16 cellular contexts compared by ENCODE assay signal in genomic region chr15:93584021-93584420, GRCh38.
DNase-seq lines count a peak whose midpoint lies in the region; ATAC-seq and TF ChIP-seq lines count a peak whose summit lies in the region.
"Had no signal": no experiment of that assay in that cellular context is flagged by ENCODE, and none has a peak within 500 bp of the region (broad histone marks: within the 10 kb centered on the region; RNA-seq: fewer than 3 reads in every experiment).

No MANE protein-coding gene starts in this region.

- intact Hi-C loops in left ventricle myocardium superior (cut with micrococcal nuclease) (no loop called here), Right ventricle myocardium inferior (cut with DNase I) (no loop called here), colonic mucosa (cut with DNase I) (no loop called here)

- H3K27me3 ChIP-seq in colonic mucosa, result no peaks in the 10 kb centered on the region

- no peaks in the 10 kb centered on the region for H3K9me3 ChIP-seq in colonic mucosa
- H3K9me3 ChIP-seq: HAP-1 had no signal

- peaks cover 20% of the 10 kb centered on the region for H3K9me3 Mint-ChIP-seq in nephron

- DNase-seq in left ventricle myocardium superior (peak; percentile 36), Right ventricle myocardium inferior (ENCODE audit: missing footprints) (no peak), colonic mucosa (peak; percentile 19), CD1c-positive myeloid dendritic cell (ENCODE audit: extremely low spot score) (no peak)
- DNase-seq: C1 segment of cervical spinal cord; CD4-positive, alpha-beta memory T cell; DMS153; DMS79 treated with DMSO at 0.1 percent for 48 hours; EL; HFFc6 had no signal

- H3K36me3 ChIP-seq in colonic mucosa, result no peaks in the 10 kb centered on the region
- H3K36me3 ChIP-seq: HAP-1 had no signal

- H3K4me3 ChIP-seq in colonic mucosa, result no peak overlapping the region
- H3K4me3 ChIP-seq: HAP-1 had no signal

- peak overlapping the region in 2 of 3 experiments; percentile 52 to 54 for H3K27ac Mint-ChIP-seq in nephron
- H3K27ac Mint-ChIP-seq: B cell; CD4-positive, alpha-beta memory T cell; HFFc6 had no signal

- TF ChIP-seq POLR2A in GM18505 (IDR thresholded peaks at IDR 0.05; ENCODE audit: borderline replicate concordance, extremely low read depth, insufficient read depth, insufficient read length), result no peak

- peaks cover 40% of the 10 kb centered on the region for H3K4me1 Mint-ChIP-seq in nephron
- H3K4me1 Mint-ChIP-seq: B cell; CD4-positive, alpha-beta memory T cell had no signal

- no peaks in the 10 kb centered on the region for H3K4me1 ChIP-seq in colonic mucosa
- H3K4me1 ChIP-seq: HAP-1 had no signal

- peaks cover under 1% of the 10 kb centered on the region for H3K27me3 Mint-ChIP-seq in nephron (ENCODE audit: low read depth)

- TF ChIP-seq CTCF in colonic mucosa (IDR thresholded peaks at IDR 0.05) (no peak), nephron (IDR thresholded peaks at IDR 0.05; ENCODE audit: unreplicated experiment in 3 of 3) (no peak)

- H3K4me3 Mint-ChIP-seq in nephron, result no peak overlapping the region
- H3K4me3 Mint-ChIP-seq: B cell; CD4-positive, alpha-beta memory T cell; HFFc6 had no signal

- no peak overlapping the region for H3K9ac ChIP-seq in colonic mucosa (ENCODE audit: low read depth in 2 of 2, low read length in 2 of 2)

- H3K27ac ChIP-seq in colonic mucosa, result no peak overlapping the region

- ATAC-seq in left ventricle myocardium superior, result no peak
- ATAC-seq in Right ventricle myocardium inferior, result no peak
- ATAC-seq in GM18505 (IDR thresholded peaks at IDR 0.05; ENCODE audit: unreplicated experiment), result no peak
- no peak for ATAC-seq in GM18870 (IDR thresholded peaks at IDR 0.05; ENCODE audit: unreplicated experiment)
- ATAC-seq: HepG2 had no signal

- no peaks in the 10 kb centered on the region for H3K36me3 Mint-ChIP-seq in nephron (ENCODE audit: low read depth)
- H3K36me3 Mint-ChIP-seq: CD4-positive, alpha-beta memory T cell had no signal

Comparison
In these comparisons a context has a peak if more than half of its experiments do, and no peak if none do; other contexts are left out.
1. DNase-seq: peak in left ventricle myocardium superior (single experiment) and colonic mucosa (single experiment); none in Right ventricle myocardium inferior (single experiment) and CD1c-positive myeloid dendritic cell (single experiment).